In genomic region chr6:169092375-169092774, GRCh38 we compare ENCODE assay signal across 12 cellular contexts.
DNase-seq lines count a peak whose midpoint lies in the region; ATAC-seq and TF ChIP-seq lines count a peak whose summit lies in the region.
"Had no signal": no experiment of that assay in that cellular context is flagged by ENCODE, and none has a peak within 500 bp of the region (broad histone marks: within the 10 kb centered on the region; RNA-seq: fewer than 3 reads in every experiment).

No MANE protein-coding gene starts in this region.

- H3K79me2 ChIP-seq in fibroblast of lung (ENCODE audit: control insufficient read depth, insufficient read depth, low read length) = no peaks in the 10 kb centered on the region

- H3K9me3 ChIP-seq in fibroblast of lung (ENCODE audit: control insufficient read depth, insufficient read depth, low read depth, low read length) = no peaks in the 10 kb centered on the region

- no peak overlapping the region for H3K4me3 ChIP-seq in fibroblast of lung (replicated peaks in 1 of 4; ENCODE audit: control extremely low read depth in 1 of 4, insufficient read depth in 1 of 4, low read depth in 3 of 4, low read length in 4 of 4)

- peak; percentile 39 to 56 for DNase-seq in fibroblast of lung (ENCODE audit: low read depth in 2 of 2)
- DNase-seq in HPDE6-E6E7 (ENCODE audit: extremely low spot score) = no peak
- DNase-seq in SIG-M5 (lab: John Stamatoyannopoulos, UW) = no peak
- DNase-seq in Right ventricle myocardium superior = no peak
- DNase-seq in T-helper 1 cell = no peak
- DNase-seq: activated CD4-positive, alpha-beta T cell treated with anti-CD3 and anti-CD28 coated beads for 48 hours; CD4-positive, CD25-positive, alpha-beta regulatory T cell; kidney; trophoblast cell had no signal

- intact Hi-C loops in Right ventricle myocardium superior (cut with DNase I) = no loop called here

- H3K27me3 ChIP-seq in fibroblast of lung (ENCODE audit: control insufficient read depth, insufficient read depth, low read length) = no peaks in the 10 kb centered on the region

- no peaks in the 10 kb centered on the region for H4K20me1 ChIP-seq in fibroblast of lung (ENCODE audit: control insufficient read depth, extremely low read depth, insufficient read depth, low read length)

- H3K9ac ChIP-seq in fibroblast of lung (ENCODE audit: insufficient read depth, low read length) = no peak overlapping the region

- H3K27ac ChIP-seq in fibroblast of lung (ENCODE audit: insufficient read depth, low read length) = no peak overlapping the region

- no peak overlapping the region for H3K4me2 ChIP-seq in fibroblast of lung (ENCODE audit: extremely low read depth, insufficient read depth, low read length)

- TF ChIP-seq CTCF in fibroblast of lung (conservative IDR thresholded peaks at IDR 0.05 in 1 of 2, IDR thresholded peaks at IDR 0.05 in 1 of 2; ENCODE audit: low read depth in 1 of 2, low read length in 2 of 2) = no peak

- H3K4me1 ChIP-seq in fibroblast of lung (ENCODE audit: control insufficient read depth, extremely low read depth, insufficient read depth, low read length) = peaks cover 3% of the 10 kb centered on the region

- no peaks in the 10 kb centered on the region for H3K36me3 ChIP-seq in fibroblast of lung (ENCODE audit: control insufficient read depth, insufficient read depth, low read length)

- peak; percentile 72 for ATAC-seq in GM18520 (IDR thresholded peaks at IDR 0.05; ENCODE audit: unreplicated experiment)
- peak; percentile 98 for ATAC-seq in GM21515 (IDR thresholded peaks at IDR 0.05; ENCODE audit: unreplicated experiment)
- ATAC-seq in HG03460 (IDR thresholded peaks at IDR 0.05; ENCODE audit: unreplicated experiment) = peak; percentile 77
- no peak for ATAC-seq in Right ventricle myocardium superior (ENCODE audit: poor library complexity)

- no peak overlapping the region for H2AFZ ChIP-seq in fibroblast of lung (ENCODE audit: low read length)

Comparison
In these comparisons a context has a peak if more than half of its experiments do, and no peak if none do; other contexts are left out.
1. DNase-seq: peak in fibroblast of lung (2 of 2); none in HPDE6-E6E7 (single experiment), SIG-M5 (single experiment), Right ventricle myocardium superior (single experiment) and T-helper 1 cell (0 of 5).